In genomic region chr14:81275995-81276698, GRCh38 we compare ENCODE assay signal across 14 cellular contexts. TPM values are rescaled to one million over a fixed set of nuclear protein-coding genes. Genes with fewer than 3 reads are reported as not detected.
DNase-seq lines count a peak whose midpoint lies in the region; ATAC-seq and TF ChIP-seq lines count a peak whose summit lies in the region.
"Had no signal": no experiment of that assay in that cellular context is flagged by ENCODE, and none has a peak within 500 bp of the region (broad histone marks: within the 10 kb centered on the region; RNA-seq: fewer than 3 reads in every experiment).

No MANE protein-coding gene starts in this region.

- no peaks in the 10 kb centered on the region for H3K9me3 ChIP-seq in right atrium auricular region

- no peak for TF ChIP-seq CTCF in right atrium auricular region (IDR thresholded peaks at IDR 0.05)
- TF ChIP-seq CTCF in activated CD8-positive, alpha-beta T cell treated with anti-CD3 and anti-CD28 coated beads for 36 hours (IDR thresholded peaks at IDR 0.05): no peak

- H3K9me3 Mint-ChIP-seq in activated CD8-positive, alpha-beta T cell treated with anti-CD3 and anti-CD28 coated beads for 36 hours: no peaks in the 10 kb centered on the region
- H3K9me3 Mint-ChIP-seq: naive thymus-derived CD4-positive, alpha-beta T cell; stimulated activated naive CD8-positive, alpha-beta T cell treated with anti-CD3 and anti-CD28 coated beads, Interleukin-15, Interleukin-2, amounts not matched to agents 100 ng/mL and 50 ng/mL, for 24 hours had no signal

- intact Hi-C loops in activated CD8-positive, alpha-beta T cell treated with anti-CD3 and anti-CD28 coated beads for 36 hours (cut with micrococcal nuclease): no loop called here

- no peaks in the 10 kb centered on the region for H3K4me1 Mint-ChIP-seq in activated CD8-positive, alpha-beta T cell treated with anti-CD3 and anti-CD28 coated beads for 36 hours (ENCODE audit: low read depth)
- H3K4me1 Mint-ChIP-seq: naive thymus-derived CD4-positive, alpha-beta T cell had no signal

- H3K4me3 ChIP-seq in right atrium auricular region: no peak overlapping the region
- H3K4me3 ChIP-seq: SK-N-MC had no signal

- H3K27ac ChIP-seq in right atrium auricular region: peak overlapping the region; percentile 41 to 42
- H3K27ac ChIP-seq: C4-2B, SK-N-MC had no signal

- no peaks in the 10 kb centered on the region for H3K36me3 ChIP-seq in right atrium auricular region

- ATAC-seq in GM19351 (IDR thresholded peaks at IDR 0.05; ENCODE audit: unreplicated experiment) (peak; percentile 79), HG03565 (IDR thresholded peaks at IDR 0.05; ENCODE audit: unreplicated experiment) (peak; percentile 68), GM21737 (IDR thresholded peaks at IDR 0.05; ENCODE audit: unreplicated experiment) (no peak)
- ATAC-seq in activated CD8-positive, alpha-beta T cell treated with anti-CD3 and anti-CD28 coated beads for 36 hours: no peak
- ATAC-seq: naive thymus-derived CD4-positive, alpha-beta T cell had no signal

- H3K27ac Mint-ChIP-seq in activated CD8-positive, alpha-beta T cell treated with anti-CD3 and anti-CD28 coated beads for 36 hours: no peak overlapping the region
- H3K27ac Mint-ChIP-seq: naive thymus-derived CD4-positive, alpha-beta T cell; stimulated activated naive CD8-positive, alpha-beta T cell treated with anti-CD3 and anti-CD28 coated beads, Interleukin-15, Interleukin-2, amounts not matched to agents 100 ng/mL and 50 ng/mL, for 24 hours had no signal

- H3K27me3 ChIP-seq in right atrium auricular region: no peaks in the 10 kb centered on the region

- peak; percentile 36 for DNase-seq in DMS79 (lab: John Stamatoyannopoulos, UW)
- no peak for DNase-seq in right atrium auricular region (ENCODE audit: low spot score)
- DNase-seq in activated CD8-positive, alpha-beta T cell treated with anti-CD3 and anti-CD28 coated beads for 36 hours: no peak
- no peak for DNase-seq in MV-4-11 (lab: John Stamatoyannopoulos, UW)
- no peak for DNase-seq in cerebellar nuclear complex (lab: John Stamatoyannopoulos, UW)
- DNase-seq: activated CD4-positive, alpha-beta T cell treated with anti-CD3 and anti-CD28 coated beads, Interleukin-2, amount 50 U/mL, for 48 hours; naive thymus-derived CD4-positive, alpha-beta T cell; NCI-H2107 had no signal

- POLR2A ChIA-PET in activated CD8-positive, alpha-beta T cell treated with anti-CD3 and anti-CD28 coated beads for 36 hours (lab: Charles Lee): no interaction called here

- H3K36me3 Mint-ChIP-seq in activated CD8-positive, alpha-beta T cell treated with anti-CD3 and anti-CD28 coated beads for 36 hours (ENCODE audit: low read depth): no peaks in the 10 kb centered on the region
- H3K36me3 Mint-ChIP-seq: naive thymus-derived CD4-positive, alpha-beta T cell had no signal

- no peak overlapping the region for H3K4me3 Mint-ChIP-seq in activated CD8-positive, alpha-beta T cell treated with anti-CD3 and anti-CD28 coated beads for 36 hours
- H3K4me3 Mint-ChIP-seq: naive thymus-derived CD4-positive, alpha-beta T cell; stimulated activated naive CD8-positive, alpha-beta T cell treated with anti-CD3 and anti-CD28 coated beads, Interleukin-15, Interleukin-2, amounts not matched to agents 100 ng/mL and 50 ng/mL, for 24 hours had no signal

- no peaks in the 10 kb centered on the region for H3K27me3 Mint-ChIP-seq in activated CD8-positive, alpha-beta T cell treated with anti-CD3 and anti-CD28 coated beads for 36 hours
- H3K27me3 Mint-ChIP-seq: stimulated activated naive CD8-positive, alpha-beta T cell treated with anti-CD3 and anti-CD28 coated beads, Interleukin-15, Interleukin-2, amounts not matched to agents 100 ng/mL and 50 ng/mL, for 24 hours had no signal

- no peaks in the 10 kb centered on the region for H3K4me1 ChIP-seq in right atrium auricular region

- CTCF ChIA-PET in activated CD8-positive, alpha-beta T cell treated with anti-CD3 and anti-CD28 coated beads for 36 hours (lab: Charles Lee): interaction anchor here (2.3 kb wide), 1 partner anchor 177 kb away, joined by 7 read pairs; no protein-coding TSS in a partner anchor

RNA-seq across cellular contexts. Expression of gene GTF2A1, which starts 55.4 kb away (rescaled TPM):
- total RNA-seq in right atrium auricular region: 10 to 100 TPM; 14.6 to 17.1 TPM
- total RNA-seq in activated CD8-positive, alpha-beta T cell treated with anti-CD3 and anti-CD28 coated beads for 36 hours: 10 to 100 TPM; 34.3 to 35.9 TPM

Comparison
In these comparisons a context has a peak if more than half of its experiments do, and no peak if none do; other contexts are left out.
1. ATAC-seq: peak in GM19351 (single experiment) and HG03565 (single experiment); none in GM21737 (single experiment) and activated CD8-positive, alpha-beta T cell treated with anti-CD3 and anti-CD28 coated beads for 36 hours (single experiment).